In the genomic region with DNA sequence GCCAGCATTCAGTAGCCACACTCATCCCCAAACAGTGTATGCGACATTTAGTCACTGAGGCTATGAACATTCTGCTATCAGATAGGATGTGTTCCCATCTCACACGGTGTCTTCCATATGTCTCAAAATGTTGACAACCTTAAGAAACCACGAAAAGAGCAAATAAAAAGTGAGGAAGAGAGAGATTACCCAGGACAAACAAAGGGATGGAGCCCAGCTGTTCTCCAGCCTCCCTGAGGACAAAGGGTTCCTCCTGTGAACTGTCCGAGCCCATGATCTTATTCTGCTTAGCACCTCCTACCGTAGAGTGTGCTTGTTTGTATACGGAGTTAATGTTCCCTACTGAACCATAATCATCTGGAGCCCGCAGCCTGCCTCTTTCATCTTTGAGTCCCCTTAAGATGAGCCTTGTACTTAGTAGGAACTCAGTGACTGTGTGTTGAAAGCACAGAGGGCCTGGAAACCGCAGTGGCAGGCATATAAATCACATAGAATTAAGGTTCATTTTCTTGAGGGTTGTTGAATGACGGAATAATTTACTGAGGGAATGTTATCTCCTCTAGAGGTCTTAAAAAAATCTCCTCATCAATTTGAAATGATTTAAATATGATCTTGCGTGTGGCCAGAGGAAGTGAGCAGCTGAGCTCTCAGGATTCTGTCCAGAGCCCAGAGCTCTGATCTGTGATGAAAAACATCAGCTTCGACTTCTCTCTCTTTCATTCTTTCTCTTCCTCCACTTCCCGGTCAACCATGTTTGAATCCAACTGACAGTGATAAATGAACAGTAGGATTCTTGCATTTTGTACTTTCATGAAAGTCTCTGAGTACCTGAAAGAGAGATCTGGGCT, we compare ENCODE assay signal across 15 cellular contexts.
DNase-seq lines count a peak whose midpoint lies in the region; ATAC-seq and TF ChIP-seq lines count a peak whose summit lies in the region.
"Had no signal": no experiment of that assay in that cellular context is flagged by ENCODE, and none has a peak within 500 bp of the region (broad histone marks: within the 10 kb centered on the region; RNA-seq: fewer than 3 reads in every experiment).

No MANE protein-coding gene starts in this region.

- peak; percentile 49 for DNase-seq in AG10803 (ENCODE audit: low read depth)
- peak; percentile 51 for DNase-seq in HFF-Myc (ENCODE audit: extremely low read depth, low read depth)
- peak; percentile 84 for DNase-seq in fibroblast of villous mesenchyme (ENCODE audit: low read depth)
- DNase-seq in progenitor cell of endocrine pancreas (ENCODE audit: low spot score, unreplicated experiment): no peak
- no peak for DNase-seq in NCI-H1092 (lab: John Stamatoyannopoulos, UW)
- no peak for DNase-seq in activated naive CD4-positive, alpha-beta T cell treated with anti-CD3 and anti-CD28 coated beads, Interleukin-2, amount 10 ng/mL, durations not matched to agents 7 days and 5 days
- DNase-seq: activated CD8-positive, alpha-beta T cell treated with anti-CD3 and anti-CD28 coated beads for 36 hours; Kasumi-1; NCI-H1694 treated with DMSO at 0.1 percent for 48 hours; NCI-H510A treated with DMSO at 0.1 percent for 48 hours; PC-9; stimulated activated CD4-positive, alpha-beta T cell treated with anti-CD3 and anti-CD28 coated beads, Interleukin-4, amount 100 ng/mL, for 24 hours; thyroid gland had no signal

- ATAC-seq in GM21381 (IDR thresholded peaks at IDR 0.05; ENCODE audit: unreplicated experiment) (no peak), HG03196 (IDR thresholded peaks at IDR 0.05; ENCODE audit: unreplicated experiment) (no peak)
- ATAC-seq: activated CD8-positive, alpha-beta T cell treated with anti-CD3 and anti-CD28 coated beads for 36 hours had no signal

- CTCF ChIA-PET in activated naive CD4-positive, alpha-beta T cell treated with anti-CD3 and anti-CD28 coated beads, Interleukin-2, amount 10 ng/mL, durations not matched to agents 7 days and 5 days (lab: Charles Lee): no interaction called here

- H3K4me1 Mint-ChIP-seq in progenitor cell of endocrine pancreas (ENCODE audit: low read depth): peaks cover 24% of the 10 kb centered on the region
- peaks cover 2% of the 10 kb centered on the region for H3K4me1 Mint-ChIP-seq in activated naive CD4-positive, alpha-beta T cell treated with anti-CD3 and anti-CD28 coated beads, Interleukin-2, amount 10 ng/mL, durations not matched to agents 7 days and 5 days

- TF ChIP-seq CTCF in AG10803 (conservative IDR thresholded peaks at IDR 0.05; ENCODE audit: low read length) (no peak), HFF-Myc (IDR thresholded peaks at IDR 0.05; ENCODE audit: low read depth, low read length, missing control alignments) (no peak), fibroblast of villous mesenchyme (IDR thresholded peaks at IDR 0.05; ENCODE audit: insufficient read depth, low read depth, low read length) (no peak), progenitor cell of endocrine pancreas (IDR thresholded peaks at IDR 0.05; ENCODE audit: unreplicated experiment) (no peak)

- peaks cover 2% of the 10 kb centered on the region for H3K36me3 Mint-ChIP-seq in progenitor cell of endocrine pancreas (ENCODE audit: insufficient read depth)
- no peaks in the 10 kb centered on the region for H3K36me3 Mint-ChIP-seq in activated naive CD4-positive, alpha-beta T cell treated with anti-CD3 and anti-CD28 coated beads, Interleukin-2, amount 10 ng/mL, durations not matched to agents 7 days and 5 days

- H3K27ac Mint-ChIP-seq in progenitor cell of endocrine pancreas: peak overlapping the region; percentile 18
- H3K27ac Mint-ChIP-seq in activated naive CD4-positive, alpha-beta T cell treated with anti-CD3 and anti-CD28 coated beads, Interleukin-2, amount 10 ng/mL, durations not matched to agents 7 days and 5 days: no peak overlapping the region
- H3K27ac Mint-ChIP-seq: activated CD8-positive, alpha-beta T cell treated with anti-CD3 and anti-CD28 coated beads for 36 hours had no signal

- H3K4me3 Mint-ChIP-seq in progenitor cell of endocrine pancreas (ENCODE audit: low read depth): no peak overlapping the region
- no peak overlapping the region for H3K4me3 Mint-ChIP-seq in activated naive CD4-positive, alpha-beta T cell treated with anti-CD3 and anti-CD28 coated beads, Interleukin-2, amount 10 ng/mL, durations not matched to agents 7 days and 5 days
- H3K4me3 Mint-ChIP-seq: activated CD8-positive, alpha-beta T cell treated with anti-CD3 and anti-CD28 coated beads for 36 hours had no signal

- H3K9me3 Mint-ChIP-seq in progenitor cell of endocrine pancreas (ENCODE audit: low read depth): no peaks in the 10 kb centered on the region
- H3K9me3 Mint-ChIP-seq in activated naive CD4-positive, alpha-beta T cell treated with anti-CD3 and anti-CD28 coated beads, Interleukin-2, amount 10 ng/mL, durations not matched to agents 7 days and 5 days: no peaks in the 10 kb centered on the region
- H3K9me3 Mint-ChIP-seq: activated CD8-positive, alpha-beta T cell treated with anti-CD3 and anti-CD28 coated beads for 36 hours had no signal

- H3K27me3 Mint-ChIP-seq in progenitor cell of endocrine pancreas: no peaks in the 10 kb centered on the region
- H3K27me3 Mint-ChIP-seq in activated naive CD4-positive, alpha-beta T cell treated with anti-CD3 and anti-CD28 coated beads, Interleukin-2, amount 10 ng/mL, durations not matched to agents 7 days and 5 days: peaks cover 9% of the 10 kb centered on the region
- H3K27me3 Mint-ChIP-seq: activated CD8-positive, alpha-beta T cell treated with anti-CD3 and anti-CD28 coated beads for 36 hours had no signal

- no peak overlapping the region for H3K4me3 ChIP-seq in AG10803 (ENCODE audit: low read length)
- H3K4me3 ChIP-seq in HFF-Myc (replicated peaks; ENCODE audit: low read depth, low read length): no peak overlapping the region
- H3K4me3 ChIP-seq in fibroblast of villous mesenchyme (ENCODE audit: low read depth, low read length): no peak overlapping the region
- H3K4me3 ChIP-seq: PC-9, thyroid gland had no signal

Comparison
In these comparisons a context has a peak if more than half of its experiments do, and no peak if none do; other contexts are left out.
1. DNase-seq: peak in AG10803 (single experiment), HFF-Myc (single experiment) and fibroblast of villous mesenchyme (single experiment); none in progenitor cell of endocrine pancreas (single experiment), NCI-H1092 (single experiment) and activated naive CD4-positive, alpha-beta T cell treated with anti-CD3 and anti-CD28 coated beads, Interleukin-2, amount 10 ng/mL, durations not matched to agents 7 days and 5 days (single experiment).